Comparison of ENCODE assay signal across 8 cellular contexts in genomic region chr6:96522469-96523009, GRCh38. TPM values are rescaled to one million over a fixed set of nuclear protein-coding genes. Genes with fewer than 3 reads are reported as not detected.
DNase-seq lines count a peak whose midpoint lies in the region; ATAC-seq and TF ChIP-seq lines count a peak whose summit lies in the region.

No MANE protein-coding gene starts in this region.

- peak overlapping the region; percentile 85 for H3K4me3 ChIP-seq in Caco-2 (ENCODE audit: low read depth, low read length)

- H3K9me3 Mint-ChIP-seq in Caco-2 (ENCODE audit: unreplicated experiment), result no peaks in the 10 kb centered on the region
- no peaks in the 10 kb centered on the region for H3K9me3 Mint-ChIP-seq in activated B cell treated with CpG ODN at 0.5 μM for 24 hours
- H3K9me3 Mint-ChIP-seq in glutamatergic neuron (ENCODE audit: unreplicated experiment), result peaks cover 9% of the 10 kb centered on the region

- ATAC-seq in GM19395 (IDR thresholded peaks at IDR 0.05; ENCODE audit: unreplicated experiment) (peak; percentile 36), HG03439 (IDR thresholded peaks at IDR 0.05; ENCODE audit: unreplicated experiment) (peak; percentile 24), activated B cell treated with CpG ODN at 0.5 μM for 24 hours (ENCODE audit: low read depth) (no peak), sciatic nerve (peak; percentile 40)

- TF ChIP-seq CTCF in Caco-2 (IDR thresholded peaks at IDR 0.05; ENCODE audit: insufficient read depth in 1 of 2, low read depth in 1 of 2, low read length in 1 of 2, severe bottlenecking in 1 of 2, unreplicated experiment in 1 of 2) (no peak), activated B cell treated with CpG ODN at 0.5 μM for 24 hours (IDR thresholded peaks at IDR 0.05) (no peak), glutamatergic neuron (IDR thresholded peaks at IDR 0.05; ENCODE audit: partially characterized antibody, unreplicated experiment) (no peak)

- peak in 1 of 2 experiments; percentile 1 for DNase-seq in Caco-2
- DNase-seq in activated B cell treated with CpG ODN at 0.5 μM for 24 hours, result no peak
- DNase-seq in glutamatergic neuron, result no peak
- no peak for DNase-seq in sciatic nerve (ENCODE audit: low spot score)
- DNase-seq in iPS-NIHi11 (ENCODE audit: low spot score), result no peak
- DNase-seq in NCI-H2081 treated with DMSO at 0.1 percent for 48 hours (lab: John Stamatoyannopoulos, UW), result no peak

- intact Hi-C loops in Caco-2 (cut with micrococcal nuclease; ENCODE audit: unreplicated experiment) (loop anchor here (2.0 to 5.0 kb wide), 3 partner anchors 70 to 375 kb away; partner anchors contain the start of gene NDUFAF4), activated B cell treated with CpG ODN at 0.5 μM for 24 hours (cut with micrococcal nuclease) (loop anchor here (1.0 to 5.0 kb wide), 6 partner anchors 10 to 1147 kb away; partner anchors contain the start of genes GPR63 and NDUFAF4), sciatic nerve (cut with DNase I) (no loop called here)

- H3K4me3 Mint-ChIP-seq in Caco-2 (ENCODE audit: unreplicated experiment), result peak overlapping the region; percentile 93
- H3K4me3 Mint-ChIP-seq in activated B cell treated with CpG ODN at 0.5 μM for 24 hours, result peak overlapping the region; percentile 100
- peak overlapping the region; percentile 98 for H3K4me3 Mint-ChIP-seq in glutamatergic neuron (ENCODE audit: unreplicated experiment)

- H3K9me3 ChIP-seq in Caco-2, result no peaks in the 10 kb centered on the region

- H3K4me1 ChIP-seq in Caco-2, result peaks cover 18% of the 10 kb centered on the region

- H3K36me3 Mint-ChIP-seq in Caco-2 (ENCODE audit: insufficient read depth, unreplicated experiment), result peaks cover 23% of the 10 kb centered on the region
- peaks cover 30% of the 10 kb centered on the region for H3K36me3 Mint-ChIP-seq in activated B cell treated with CpG ODN at 0.5 μM for 24 hours (ENCODE audit: low read depth)
- H3K36me3 Mint-ChIP-seq in glutamatergic neuron (ENCODE audit: unreplicated experiment), result no peaks in the 10 kb centered on the region

- no peaks in the 10 kb centered on the region for H3K27me3 ChIP-seq in Caco-2 (replicated peaks; ENCODE audit: control insufficient read depth, insufficient read depth, low read length)

- H3K27ac Mint-ChIP-seq in Caco-2 (ENCODE audit: unreplicated experiment) (peak overlapping the region; percentile 99), activated B cell treated with CpG ODN at 0.5 μM for 24 hours (peak overlapping the region; percentile 100), glutamatergic neuron (ENCODE audit: unreplicated experiment) (peak overlapping the region; percentile 99)

- POLR2A ChIA-PET in Caco-2 (lab: Charles Lee) (interaction anchor here (1.0 kb wide), 1 partner anchor 72 kb away, joined by 3 read pairs; no protein-coding TSS in a partner anchor), activated B cell treated with CpG ODN at 0.5 μM for 24 hours (lab: Charles Lee) (interaction anchor here (0.6 to 1.5 kb wide), 10 partner anchors 10 to 945 kb away, joined by 3 to 10 read pairs (median 4); partner anchors contain the start of genes KLHL32, MANEA and MMS22L)

- H3K27me3 Mint-ChIP-seq in Caco-2 (ENCODE audit: insufficient read depth, unreplicated experiment) (no peaks in the 10 kb centered on the region), activated B cell treated with CpG ODN at 0.5 μM for 24 hours (no peaks in the 10 kb centered on the region), glutamatergic neuron (ENCODE audit: unreplicated experiment) (peaks cover 8% of the 10 kb centered on the region)

- TSS peak; percentile 48 for BruUV-seq in Caco-2 (replicated peaks; lab: Mats Ljungman, UMichigan)

- no peaks in the 10 kb centered on the region; the same call in none of the 2 replicates for H3K36me3 ChIP-seq in Caco-2 (ENCODE audit: control insufficient read depth, insufficient read depth, low read length)

- CTCF ChIA-PET in Caco-2 (lab: Charles Lee), result no interaction called here
- CTCF ChIA-PET in activated B cell treated with CpG ODN at 0.5 μM for 24 hours (lab: Charles Lee), result interaction anchor here (0.9 kb wide), 1 partner anchor 402 kb away, joined by 3 read pairs; the partner anchor contains the start of gene KLHL32

- H3K4me1 Mint-ChIP-seq in Caco-2 (ENCODE audit: low read depth, unreplicated experiment) (peaks cover 6% of the 10 kb centered on the region), activated B cell treated with CpG ODN at 0.5 μM for 24 hours (peaks cover 27% of the 10 kb centered on the region), glutamatergic neuron (ENCODE audit: low read depth, unreplicated experiment) (peaks cover 11% of the 10 kb centered on the region)

RNA-seq across cellular contexts. Expression of gene UFL1, which starts 0.9 kb away (rescaled TPM):
- 19.4 and 21.9 TPM in 2 replicates for total RNA-seq in Caco-2 (2022)
- 20.7 and 23.6 TPM in 2 replicates for total RNA-seq in activated B cell treated with CpG ODN at 0.5 μM for 24 hours
- total RNA-seq in glutamatergic neuron (ENCODE audit: unreplicated experiment), result 7.4 TPM
- total RNA-seq in sciatic nerve, result 32.1 TPM

RNA-seq across cellular contexts. Expression of gene FHL5, which starts 40.4 kb away (rescaled TPM):
- total RNA-seq in Caco-2 (2022), result not detected in 2 replicates
- not detected in 2 replicates for total RNA-seq in activated B cell treated with CpG ODN at 0.5 μM for 24 hours
- not detected for total RNA-seq in glutamatergic neuron (ENCODE audit: unreplicated experiment)
- total RNA-seq in sciatic nerve, result 13.2 TPM

Comparison
In these comparisons a context has a peak if more than half of its experiments do, and no peak if none do; other contexts are left out.
1. RNA of gene FHL5, which starts 40.4 kb away (total RNA-seq): 13.2 TPM in sciatic nerve (single experiment); not detected in Caco-2, not detected in activated B cell treated with CpG ODN at 0.5 μM for 24 hours and not detected in glutamatergic neuron (single experiment); every median in the first group is over 10 times any median in the second.
2. Peak in every context shown above with its lines, with median percentiles within 50 percentile points of each other: H3K27ac Mint-ChIP-seq and H3K4me3 Mint-ChIP-seq.